Comparison of ENCODE assay signal across 25 cellular contexts in the genomic region with DNA sequence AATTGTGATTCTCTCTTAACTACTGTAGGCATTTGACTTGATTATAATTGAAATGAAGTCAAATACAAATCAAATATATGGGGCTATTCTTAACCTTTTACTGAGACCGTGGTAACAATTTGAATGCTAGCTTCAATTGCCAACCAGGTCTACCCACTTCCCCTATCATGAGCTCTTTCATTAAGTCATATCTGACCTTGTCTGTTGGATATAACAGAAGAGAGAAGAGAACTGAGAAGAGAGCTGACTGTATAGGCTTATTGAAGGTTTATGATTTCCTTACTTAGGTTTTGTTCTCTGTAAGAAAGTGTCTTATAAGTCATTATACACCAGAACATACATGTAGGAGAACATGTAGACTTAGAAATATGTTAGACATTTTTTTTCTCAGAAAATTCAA.
"Had no signal": no experiment of that assay in that cellular context is flagged by ENCODE, and none has a peak within 500 bp of the region (broad histone marks: within the 10 kb centered on the region; RNA-seq: fewer than 3 reads in every experiment).

No MANE protein-coding gene starts in this region.

- DNase-seq: activated CD4-positive, alpha-beta T cell treated with anti-CD3 and anti-CD28 coated beads for 36 hours; activated CD4-positive, CD25-positive, alpha-beta regulatory T cell; activated CD8-positive, alpha-beta memory T cell treated with anti-CD3 and anti-CD28 coated beads, Interleukin-2, amount 10 ng/mL, durations not matched to agents 7 days and 5 days; activated CD8-positive, alpha-beta T cell treated with anti-CD3 and anti-CD28 coated beads, Interleukin-2, amount 10 ng/mL, durations not matched to agents 7 days and 5 days; activated naive CD8-positive, alpha-beta T cell treated with anti-CD3 and anti-CD28 coated beads, Interleukin-2, amount 50 U/mL, for 24 hours; activated T-cell treated with anti-CD3 and anti-CD28 coated beads, Interleukin-2, amount 50 U/mL, for 48 hours; central memory CD4-positive, alpha-beta T cell; islet precursor cell; left ventricle myocardium inferior; mesendoderm; naive B cell; psoas muscle; sigmoid colon; stimulated activated CD4-positive, alpha-beta T cell treated with anti-CD3 and anti-CD28 coated beads, Interleukin-15, amount 100 ng/mL, for 24 hours; stimulated activated CD4-positive, alpha-beta T cell treated with anti-CD3 and anti-CD28 coated beads, Interleukin-2, amount 100 ng/mL, for 24 hours; stimulated activated naive CD8-positive, alpha-beta T cell treated with anti-CD3 and anti-CD28 coated beads, Interleukin-15, Interleukin-2, amounts not matched to agents 100 U/mL and 50 U/mL, for 24 hours; uterus had no signal

- H3K27ac ChIP-seq: breast epithelium, gastroesophageal sphincter, hepatocyte, left ventricle myocardium inferior, parathyroid adenoma, psoas muscle, sigmoid colon, uterus had no signal

- H3K4me2 ChIP-seq: hepatocyte had no signal

- H3K4me3 Mint-ChIP-seq: activated CD4-positive, alpha-beta T cell treated with anti-CD3 and anti-CD28 coated beads for 36 hours; activated CD8-positive, alpha-beta memory T cell treated with anti-CD3 and anti-CD28 coated beads, Interleukin-2, amount 10 ng/mL, durations not matched to agents 7 days and 5 days; activated CD8-positive, alpha-beta T cell treated with anti-CD3 and anti-CD28 coated beads, Interleukin-2, amount 10 ng/mL, durations not matched to agents 7 days and 5 days; activated naive CD4-positive, alpha-beta T cell treated with anti-CD3 and anti-CD28 coated beads, Interleukin-2, amount 50 U/mL, for 24 hours; activated naive CD8-positive, alpha-beta T cell treated with anti-CD3 and anti-CD28 coated beads, Interleukin-2, amount 50 U/mL, for 24 hours; type B pancreatic cell had no signal

- H3K4me1 Mint-ChIP-seq: activated CD4-positive, alpha-beta T cell treated with anti-CD3 and anti-CD28 coated beads for 36 hours; activated CD8-positive, alpha-beta memory T cell treated with anti-CD3 and anti-CD28 coated beads, Interleukin-2, amount 10 ng/mL, durations not matched to agents 7 days and 5 days; activated naive CD4-positive, alpha-beta T cell treated with anti-CD3 and anti-CD28 coated beads, Interleukin-2, amount 50 U/mL, for 24 hours; activated naive CD8-positive, alpha-beta T cell treated with anti-CD3 and anti-CD28 coated beads, Interleukin-2, amount 50 U/mL, for 24 hours; naive B cell had no signal

- H3K4me1 ChIP-seq: breast epithelium, gastroesophageal sphincter, left ventricle myocardium inferior, parathyroid adenoma, psoas muscle, sigmoid colon, uterus had no signal

- H3K9me3 ChIP-seq: gastroesophageal sphincter, psoas muscle, sigmoid colon, uterus had no signal

- H3K36me3 ChIP-seq: breast epithelium, gastroesophageal sphincter, left ventricle myocardium inferior, sigmoid colon, uterus had no signal

- ATAC-seq: activated CD4-positive, alpha-beta T cell treated with anti-CD3 and anti-CD28 coated beads for 36 hours; activated CD8-positive, alpha-beta memory T cell treated with anti-CD3 and anti-CD28 coated beads, Interleukin-2, amount 10 ng/mL, durations not matched to agents 7 days and 5 days; activated CD8-positive, alpha-beta T cell treated with anti-CD3 and anti-CD28 coated beads, Interleukin-2, amount 10 ng/mL, durations not matched to agents 7 days and 5 days; activated naive CD8-positive, alpha-beta T cell treated with anti-CD3 and anti-CD28 coated beads, Interleukin-2, amount 50 U/mL, for 24 hours; gastroesophageal sphincter; psoas muscle; stimulated activated naive CD8-positive, alpha-beta T cell treated with anti-CD3 and anti-CD28 coated beads, Interleukin-15, Interleukin-2, amounts not matched to agents 100 U/mL and 50 U/mL, for 24 hours had no signal

- H3K9ac ChIP-seq: parathyroid adenoma had no signal

- H3K27me3 ChIP-seq: breast epithelium, gastroesophageal sphincter, hepatocyte, sigmoid colon, uterus had no signal

- H3K9me3 Mint-ChIP-seq: activated naive CD8-positive, alpha-beta T cell treated with anti-CD3 and anti-CD28 coated beads, Interleukin-2, amount 50 U/mL, for 24 hours; type B pancreatic cell had no signal

- H3K27me3 Mint-ChIP-seq: activated CD4-positive, alpha-beta T cell treated with anti-CD3 and anti-CD28 coated beads for 36 hours; activated CD8-positive, alpha-beta memory T cell treated with anti-CD3 and anti-CD28 coated beads, Interleukin-2, amount 10 ng/mL, durations not matched to agents 7 days and 5 days; activated naive CD4-positive, alpha-beta T cell treated with anti-CD3 and anti-CD28 coated beads, Interleukin-2, amount 50 U/mL, for 24 hours; activated naive CD8-positive, alpha-beta T cell treated with anti-CD3 and anti-CD28 coated beads, Interleukin-2, amount 50 U/mL, for 24 hours; naive B cell; type B pancreatic cell had no signal

- H3K79me2 ChIP-seq: hepatocyte, parathyroid adenoma had no signal

- H3K27ac Mint-ChIP-seq: activated CD4-positive, alpha-beta T cell treated with anti-CD3 and anti-CD28 coated beads for 36 hours; activated CD8-positive, alpha-beta memory T cell treated with anti-CD3 and anti-CD28 coated beads, Interleukin-2, amount 10 ng/mL, durations not matched to agents 7 days and 5 days; activated CD8-positive, alpha-beta T cell treated with anti-CD3 and anti-CD28 coated beads, Interleukin-2, amount 10 ng/mL, durations not matched to agents 7 days and 5 days; activated naive CD4-positive, alpha-beta T cell treated with anti-CD3 and anti-CD28 coated beads, Interleukin-2, amount 50 U/mL, for 24 hours; activated naive CD8-positive, alpha-beta T cell treated with anti-CD3 and anti-CD28 coated beads, Interleukin-2, amount 50 U/mL, for 24 hours; activated T-helper 2 cell treated with anti-CD3 and anti-CD28 coated beads, Interferon-gamma antibody, Interleukin-2, Interleukin-4, amounts not matched to agents 10 μg/mL and 5 μg/mL and 100 μg/mL, durations not matched to agents 14 hours and 24 hours and 36 hours; naive B cell; type B pancreatic cell had no signal

- H2AFZ ChIP-seq: hepatocyte, parathyroid adenoma had no signal

- H3K4me3 ChIP-seq: breast epithelium, gastroesophageal sphincter, hepatocyte, left ventricle myocardium inferior, lung, psoas muscle, sigmoid colon, uterus had no signal
